ENCODE assay signal across 24 cellular contexts in the genomic region with DNA sequence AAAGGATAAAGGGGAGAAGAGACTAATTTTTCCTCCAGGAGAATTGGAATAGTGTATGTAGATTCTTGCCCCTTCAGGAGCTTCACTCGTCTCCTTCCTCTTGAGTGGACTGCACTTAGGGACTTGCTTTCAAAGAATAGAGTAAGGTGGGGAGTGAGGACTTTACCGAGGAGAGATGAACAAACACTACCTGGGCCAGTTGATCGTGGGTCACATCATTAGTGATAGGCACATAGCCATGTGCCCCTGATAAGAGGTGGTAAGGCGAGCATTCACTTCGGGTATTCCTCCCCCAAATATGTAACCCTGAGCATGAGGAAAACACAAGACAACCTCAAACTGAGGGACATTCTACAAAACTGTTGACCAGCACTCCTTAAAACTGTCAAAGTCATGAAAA.
"Had no signal": no experiment of that assay in that cellular context is flagged by ENCODE, and none has a peak within 500 bp of the region (broad histone marks: within the 10 kb centered on the region; RNA-seq: fewer than 3 reads in every experiment).

No MANE protein-coding gene starts in this region.

- H3K9ac ChIP-seq: neural progenitor cell had no signal

- H3K4me1 Mint-ChIP-seq: neural progenitor cell had no signal

- H3K4me1 ChIP-seq: adrenal gland, body of pancreas, foreskin keratinocyte, heart left ventricle, neural progenitor cell, right atrium auricular region, tibial nerve had no signal

- H3K27ac ChIP-seq: adrenal gland, body of pancreas, foreskin keratinocyte, heart left ventricle, neural progenitor cell, right atrium auricular region, tibial nerve had no signal

- H3K4me2 ChIP-seq: neural progenitor cell, smooth muscle cell had no signal

- H3K4me3 ChIP-seq: adrenal gland, body of pancreas, heart left ventricle, neural progenitor cell, right atrium auricular region, smooth muscle cell, tibial nerve had no signal

- H3K4me3 Mint-ChIP-seq: activated naive CD4-positive, alpha-beta T cell treated with anti-CD3 and anti-CD28 coated beads, Interleukin-2, amount 10 ng/mL, durations not matched to agents 7 days and 5 days; activated T-helper 1 cell treated with anti-CD3 and anti-CD28 coated beads, Interleukin-12 subunit alpha, Interleukin-12 subunit beta, Interleukin-2, Interleukin-4 antibody, amounts not matched to agents 30 ng/mL and 10 ng/mL and 1 ng/mL, durations not matched to agents 14 hours and 24 hours and 36 hours; memory B cell; naive thymus-derived CD8-positive, alpha-beta T cell; neural progenitor cell; T-cell; T-helper 2 cell treated with Interferon-gamma antibody and Interleukin-4, amounts not matched to agents 5 μg/mL and 100 μg/mL, for 36 hours had no signal

- H3K27me3 Mint-ChIP-seq: activated naive CD4-positive, alpha-beta T cell treated with anti-CD3 and anti-CD28 coated beads, Interleukin-2, amount 10 ng/mL, durations not matched to agents 7 days and 5 days; memory B cell; naive thymus-derived CD8-positive, alpha-beta T cell; T-cell had no signal

- H3K9me3 Mint-ChIP-seq: activated naive CD4-positive, alpha-beta T cell treated with anti-CD3 and anti-CD28 coated beads, Interleukin-2, amount 10 ng/mL, durations not matched to agents 7 days and 5 days; activated T-helper 1 cell treated with anti-CD3 and anti-CD28 coated beads, Interleukin-12 subunit alpha, Interleukin-12 subunit beta, Interleukin-2, Interleukin-4 antibody, amounts not matched to agents 30 ng/mL and 10 ng/mL and 1 ng/mL, durations not matched to agents 14 hours and 24 hours and 36 hours; memory B cell; naive thymus-derived CD8-positive, alpha-beta T cell; neural progenitor cell; T-cell; T-helper 2 cell treated with Interferon-gamma antibody and Interleukin-4, amounts not matched to agents 5 μg/mL and 100 μg/mL, for 36 hours had no signal

- H3K27me3 ChIP-seq: adrenal gland, body of pancreas, foreskin keratinocyte, heart left ventricle, neural progenitor cell, right atrium auricular region, tibial nerve had no signal

- DNase-seq: activated CD4-positive, alpha-beta T cell treated with anti-CD3 and anti-CD28 coated beads for 4 hours; activated CD4-positive, alpha-beta T cell treated with anti-CD3 and anti-CD28 coated beads, Interleukin-2, amount 50 U/mL, for 48 hours; activated CD4-positive, CD25-positive, alpha-beta regulatory T cell; activated gamma-delta T cell; activated naive CD4-positive, alpha-beta T cell treated with anti-CD3 and anti-CD28 coated beads, Interleukin-2, amount 10 ng/mL, durations not matched to agents 7 days and 5 days; adrenal gland; aorta; body of pancreas; cortex of kidney; foreskin keratinocyte; heart left ventricle; hypothalamus; naive thymus-derived CD8-positive, alpha-beta T cell; stimulated activated CD4-positive, alpha-beta T cell treated with anti-CD3 and anti-CD28 coated beads, Interleukin-2, amount 100 ng/mL, for 24 hours; stimulated activated naive CD4-positive, alpha-beta T cell treated with Interleukin-2 at 50 U/mL for 16 hours; T-cell had no signal

- ATAC-seq: body of pancreas; foreskin keratinocyte; heart left ventricle; naive thymus-derived CD8-positive, alpha-beta T cell; T-cell had no signal

- H3K9me3 ChIP-seq: adrenal gland, body of pancreas, heart left ventricle, right atrium auricular region, tibial nerve had no signal

- FAIRE-seq: endothelial cell of umbilical vein had no signal

- H2AFZ ChIP-seq: neural progenitor cell had no signal

- H3K27ac Mint-ChIP-seq: activated naive CD4-positive, alpha-beta T cell treated with anti-CD3 and anti-CD28 coated beads, Interleukin-2, amount 10 ng/mL, durations not matched to agents 7 days and 5 days; neural progenitor cell had no signal
